In genomic region chr5:72307573-72307967, GRCh38 we compare ENCODE assay signal across 8 cellular contexts. TPM values are rescaled to one million over a fixed set of nuclear protein-coding genes. Genes with fewer than 3 reads are reported as not detected.
DNase-seq lines count a peak whose midpoint lies in the region; ATAC-seq and TF ChIP-seq lines count a peak whose summit lies in the region.

No MANE protein-coding gene starts in this region.

- TF ChIP-seq CTCF in thyroid gland (IDR thresholded peaks at IDR 0.05), result no peak

- no peaks in the 10 kb centered on the region for H3K9me3 Mint-ChIP-seq in activated CD4-positive, alpha-beta T cell treated with anti-CD3 and anti-CD28 coated beads, Interleukin-2, amount 10 ng/mL, durations not matched to agents 7 days and 5 days

- no peak for DNase-seq in activated CD4-positive, alpha-beta T cell treated with anti-CD3 and anti-CD28 coated beads, Interleukin-2, amount 10 ng/mL, durations not matched to agents 7 days and 5 days
- DNase-seq in activated CD4-positive, alpha-beta T cell treated with anti-CD3 and anti-CD28 coated beads for 1 hour, result no peak
- DNase-seq in adipocyte (ENCODE audit: low read depth), result no peak
- DNase-seq in left lobe of liver (ENCODE audit: low spot score), result no peak
- DNase-seq in thyroid gland, result no peak
- no peak for DNase-seq in stimulated activated CD4-positive, alpha-beta T cell treated with anti-CD3 and anti-CD28 coated beads, Interleukin-2, amount 100 ng/mL, for 48 hours

- H3K36me3 Mint-ChIP-seq in activated CD4-positive, alpha-beta T cell treated with anti-CD3 and anti-CD28 coated beads, Interleukin-2, amount 10 ng/mL, durations not matched to agents 7 days and 5 days (ENCODE audit: low read depth), result peaks cover 18% of the 10 kb centered on the region

- H3K4me1 Mint-ChIP-seq in activated CD4-positive, alpha-beta T cell treated with anti-CD3 and anti-CD28 coated beads, Interleukin-2, amount 10 ng/mL, durations not matched to agents 7 days and 5 days, result peaks cover 27% of the 10 kb centered on the region

- CTCF ChIA-PET in activated CD4-positive, alpha-beta T cell treated with anti-CD3 and anti-CD28 coated beads, Interleukin-2, amount 10 ng/mL, durations not matched to agents 7 days and 5 days (lab: Charles Lee), result interaction anchor here (0.9 to 2.9 kb wide), 9 partner anchors 9 to 812 kb away, joined by 3 to 25 read pairs (median 5); partner anchors contain the start of genes MRPS27 and PTCD2

- peak overlapping the region; percentile 92 for H3K4me3 ChIP-seq in adipocyte (ENCODE audit: low read length)
- peak overlapping the region; percentile 58 to 86 (median 76) for H3K4me3 ChIP-seq in thyroid gland (replicated peaks in 1 of 3)

- H3K9ac ChIP-seq in adipocyte (ENCODE audit: low read length), result peak overlapping the region; percentile 99

- intact Hi-C loops in thyroid gland (cut with DNase I), result loop anchor here (5.0 to 10.0 kb wide), 2 partner anchors 170 to 523 kb away; no protein-coding TSS in a partner anchor

- no peak for TF ChIP-seq POLR2A in thyroid gland (IDR thresholded peaks at IDR 0.05)

- H3K4me1 ChIP-seq in adipocyte (ENCODE audit: control insufficient read depth, insufficient read depth, low read length), result peaks cover 27% of the 10 kb centered on the region
- peaks cover 7 to 8% of the 10 kb centered on the region in 2 donors for H3K4me1 ChIP-seq in thyroid gland

- H3K36me3 ChIP-seq in adipocyte (ENCODE audit: control insufficient read depth, insufficient read depth, low read length, severe bottlenecking), result peaks cover 38% of the 10 kb centered on the region
- peaks cover 0 to 8% of the 10 kb centered on the region in 2 donors for H3K36me3 ChIP-seq in thyroid gland

- peak overlapping the region; percentile 91 to 97 (median 93) for H3K27ac ChIP-seq in thyroid gland

- POLR2A ChIA-PET in activated CD4-positive, alpha-beta T cell treated with anti-CD3 and anti-CD28 coated beads, Interleukin-2, amount 10 ng/mL, durations not matched to agents 7 days and 5 days (lab: Charles Lee), result interaction anchor here (1.2 kb wide), 1 partner anchor 12 kb away, joined by 5 read pairs; the partner anchor contains the start of genes MRPS27 and PTCD2

- ATAC-seq in left lobe of liver, result peak; percentile 2
- no peak for ATAC-seq in HG03039 (IDR thresholded peaks at IDR 0.05; ENCODE audit: unreplicated experiment)
- ATAC-seq in GM18498 (IDR thresholded peaks at IDR 0.05; ENCODE audit: unreplicated experiment), result no peak

- peak overlapping the region; percentile 96 for H3K27ac Mint-ChIP-seq in activated CD4-positive, alpha-beta T cell treated with anti-CD3 and anti-CD28 coated beads, Interleukin-2, amount 10 ng/mL, durations not matched to agents 7 days and 5 days

- H3K9me3 ChIP-seq in adipocyte (ENCODE audit: control insufficient read depth, low read length), result no peaks in the 10 kb centered on the region
- no peaks in the 10 kb centered on the region for H3K9me3 ChIP-seq in thyroid gland

- no peaks in the 10 kb centered on the region for H3K27me3 ChIP-seq in adipocyte (replicated peaks; ENCODE audit: control insufficient read depth, insufficient read depth, low read length)
- no peaks in the 10 kb centered on the region for H3K27me3 ChIP-seq in thyroid gland

- H3K27me3 Mint-ChIP-seq in activated CD4-positive, alpha-beta T cell treated with anti-CD3 and anti-CD28 coated beads, Interleukin-2, amount 10 ng/mL, durations not matched to agents 7 days and 5 days, result no peaks in the 10 kb centered on the region

- peak overlapping the region; percentile 85 for H3K4me3 Mint-ChIP-seq in activated CD4-positive, alpha-beta T cell treated with anti-CD3 and anti-CD28 coated beads, Interleukin-2, amount 10 ng/mL, durations not matched to agents 7 days and 5 days

- WGBS in thyroid gland, 2 donors, result 5% methylated on average over 8 of the region's 8 CpGs

RNA-seq across cellular contexts. Expression of gene MRPS27, which starts 12.5 kb away (rescaled TPM):
- total RNA-seq in activated CD4-positive, alpha-beta T cell treated with anti-CD3 and anti-CD28 coated beads, Interleukin-2, amount 10 ng/mL, durations not matched to agents 7 days and 5 days, result 10 to 100 TPM; 49.2 to 63.4 TPM
- total RNA-seq in left lobe of liver, result 23.9 TPM
- total RNA-seq in thyroid gland, result 10 to 100 TPM; 71.4 to 86.1 (median 80.4) TPM

RNA-seq across cellular contexts. Expression of gene PTCD2, which starts 12.6 kb away (rescaled TPM):
- 1 to 10 TPM; 7.8 to 8.1 TPM for total RNA-seq in activated CD4-positive, alpha-beta T cell treated with anti-CD3 and anti-CD28 coated beads, Interleukin-2, amount 10 ng/mL, durations not matched to agents 7 days and 5 days
- total RNA-seq in left lobe of liver (6.5 TPM), thyroid gland (10 to 100 TPM in 3 of 4 donors, 1 to 10 TPM in 1; 7.8 to 15.9 (median 11.5) TPM)
